Comparison of ENCODE assay signal across 12 cellular contexts in the genomic region with DNA sequence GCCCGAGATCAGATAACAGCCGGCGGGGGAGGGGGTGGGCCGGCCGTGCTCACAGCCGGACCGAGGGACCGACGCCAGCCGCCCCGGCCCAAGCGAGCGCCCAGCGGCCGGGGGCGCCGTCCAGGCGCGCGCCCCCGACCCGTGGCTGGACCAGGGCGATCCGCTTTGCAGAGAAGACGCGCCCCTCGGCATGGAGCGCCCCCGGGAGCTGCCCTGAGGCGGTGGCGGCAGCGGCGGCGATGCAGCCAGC. TPM values are rescaled to one million over a fixed set of nuclear protein-coding genes. Genes with fewer than 3 reads are reported as not detected.
DNase-seq lines count a peak whose midpoint lies in the region; ATAC-seq and TF ChIP-seq lines count a peak whose summit lies in the region.
"Had no signal": no experiment of that assay in that cellular context is flagged by ENCODE, and none has a peak within 500 bp of the region (broad histone marks: within the 10 kb centered on the region; RNA-seq: fewer than 3 reads in every experiment).

No MANE protein-coding gene starts in this region.

- peak overlapping the region; percentile 13 for H3K4me3 Mint-ChIP-seq in stimulated activated memory B cell treated with anti-CD40 and anti-IgM and Interleukin-4, amounts not matched to agents 10 μg/mL and 1 μg/mL and 100 μg/mL, for 72 hours
- H3K4me3 Mint-ChIP-seq: activated CD4-positive, alpha-beta T cell treated with anti-CD3 and anti-CD28 coated beads, Interleukin-2, amount 10 ng/mL, durations not matched to agents 7 days and 5 days had no signal

- H3K9me3 Mint-ChIP-seq in stimulated activated memory B cell treated with anti-CD40 and anti-IgM and Interleukin-4, amounts not matched to agents 10 μg/mL and 1 μg/mL and 100 μg/mL, for 72 hours = no peaks in the 10 kb centered on the region
- H3K9me3 Mint-ChIP-seq: activated CD4-positive, alpha-beta T cell treated with anti-CD3 and anti-CD28 coated beads, Interleukin-2, amount 10 ng/mL, durations not matched to agents 7 days and 5 days had no signal

- ATAC-seq in left lung = no peak
- no peak for ATAC-seq in stimulated activated memory B cell treated with anti-CD40 and anti-IgM and Interleukin-4, amounts not matched to agents 10 μg/mL and 1 μg/mL and 100 μg/mL, for 72 hours

- H3K27me3 ChIP-seq in H7 (ENCODE audit: control insufficient read depth, insufficient read depth, low read length) (peaks cover 38% of the 10 kb centered on the region), colonic mucosa (peaks cover 36% of the 10 kb centered on the region), left lung (peaks cover 20 to 69% of the 10 kb centered on the region in 2 donors)

- intact Hi-C loops in colonic mucosa (cut with DNase I) (no loop called here), left lung (cut with DNase I) (no loop called here)

- H3K27ac ChIP-seq in colonic mucosa (no peak overlapping the region), left lung (no peak overlapping the region)

- H3K9ac ChIP-seq in colonic mucosa (ENCODE audit: low read depth in 2 of 2, low read length in 2 of 2) = peak overlapping the region in 1 of 2 donors; percentile 20

- H3K4me3 ChIP-seq in H7 (ENCODE audit: insufficient read depth, low read depth, low read length) = peak overlapping the region; percentile 65
- H3K4me3 ChIP-seq in colonic mucosa = peak overlapping the region; percentile 20
- H3K4me3 ChIP-seq in left lung = peak overlapping the region; percentile 28 to 36

- DNase-seq in H7 (no peak), colonic mucosa (no peak), left lung (no peak), COLO829 (ENCODE audit: low spot score) (no peak), occipital lobe (lab: John Stamatoyannopoulos, UW) (no peak), middle frontal gyrus (ENCODE audit: extremely low spot score, low spot score) (no peak), LoVo (ENCODE audit: low spot score) (no peak)
- DNase-seq: activated CD4-positive, alpha-beta T cell treated with anti-CD3 and anti-CD28 coated beads, Interleukin-2, amount 10 ng/mL, durations not matched to agents 7 days and 5 days; NCI-H2081 treated with DMSO at 0.1 percent for 48 hours; SIG-M5 had no signal

- H3K36me3 ChIP-seq in H7 (replicated peaks; ENCODE audit: control insufficient read depth, insufficient read depth, low read length) (no peaks in the 10 kb centered on the region), colonic mucosa (no peaks in the 10 kb centered on the region), left lung (no peaks in the 10 kb centered on the region)

- H3K4me1 ChIP-seq in colonic mucosa = peaks cover 10% of the 10 kb centered on the region
- peaks cover 10 to 27% of the 10 kb centered on the region in 2 donors for H3K4me1 ChIP-seq in left lung

- peaks cover 89% of the 10 kb centered on the region for H3K27me3 Mint-ChIP-seq in stimulated activated memory B cell treated with anti-CD40 and anti-IgM and Interleukin-4, amounts not matched to agents 10 μg/mL and 1 μg/mL and 100 μg/mL, for 72 hours

- no peaks in the 10 kb centered on the region for H3K36me3 Mint-ChIP-seq in stimulated activated memory B cell treated with anti-CD40 and anti-IgM and Interleukin-4, amounts not matched to agents 10 μg/mL and 1 μg/mL and 100 μg/mL, for 72 hours
- H3K36me3 Mint-ChIP-seq: activated naive CD8-positive, alpha-beta T cell had no signal

- no peaks in the 10 kb centered on the region for H3K9me3 ChIP-seq in colonic mucosa
- no peaks in the 10 kb centered on the region for H3K9me3 ChIP-seq in left lung

- no peak overlapping the region for H3K27ac Mint-ChIP-seq in stimulated activated memory B cell treated with anti-CD40 and anti-IgM and Interleukin-4, amounts not matched to agents 10 μg/mL and 1 μg/mL and 100 μg/mL, for 72 hours
- H3K27ac Mint-ChIP-seq: activated CD4-positive, alpha-beta T cell treated with anti-CD3 and anti-CD28 coated beads, Interleukin-2, amount 10 ng/mL, durations not matched to agents 7 days and 5 days; activated naive CD8-positive, alpha-beta T cell had no signal

- no peak for TF ChIP-seq CTCF in colonic mucosa (IDR thresholded peaks at IDR 0.05)
- no peak for TF ChIP-seq CTCF in left lung (IDR thresholded peaks at IDR 0.05)

- peaks cover 38% of the 10 kb centered on the region for H3K4me1 Mint-ChIP-seq in stimulated activated memory B cell treated with anti-CD40 and anti-IgM and Interleukin-4, amounts not matched to agents 10 μg/mL and 1 μg/mL and 100 μg/mL, for 72 hours

RNA-seq across cellular contexts. Expression of a gene that starts 0.4 kb away (rescaled TPM):
- 5.1 and 7.6 TPM in 2 replicates for total RNA-seq in H7 (2014; rRNA removed; shearing (Covaris generic))
- total RNA-seq in colonic mucosa (1 to 10 TPM in 1 of 2 donors, under 1 TPM in 1; 0.82 to 2.2 TPM), left lung (1 to 10 TPM; 3.0 to 4.0 TPM), occipital lobe (3.4 TPM)
- total RNA-seq: activated CD4-positive, alpha-beta T cell treated with anti-CD3 and anti-CD28 coated beads, Interleukin-2, amount 10 ng/mL, durations not matched to agents 7 days and 5 days had no signal
